Comparison of ENCODE assay signal across 24 cellular contexts in the genomic region with DNA sequence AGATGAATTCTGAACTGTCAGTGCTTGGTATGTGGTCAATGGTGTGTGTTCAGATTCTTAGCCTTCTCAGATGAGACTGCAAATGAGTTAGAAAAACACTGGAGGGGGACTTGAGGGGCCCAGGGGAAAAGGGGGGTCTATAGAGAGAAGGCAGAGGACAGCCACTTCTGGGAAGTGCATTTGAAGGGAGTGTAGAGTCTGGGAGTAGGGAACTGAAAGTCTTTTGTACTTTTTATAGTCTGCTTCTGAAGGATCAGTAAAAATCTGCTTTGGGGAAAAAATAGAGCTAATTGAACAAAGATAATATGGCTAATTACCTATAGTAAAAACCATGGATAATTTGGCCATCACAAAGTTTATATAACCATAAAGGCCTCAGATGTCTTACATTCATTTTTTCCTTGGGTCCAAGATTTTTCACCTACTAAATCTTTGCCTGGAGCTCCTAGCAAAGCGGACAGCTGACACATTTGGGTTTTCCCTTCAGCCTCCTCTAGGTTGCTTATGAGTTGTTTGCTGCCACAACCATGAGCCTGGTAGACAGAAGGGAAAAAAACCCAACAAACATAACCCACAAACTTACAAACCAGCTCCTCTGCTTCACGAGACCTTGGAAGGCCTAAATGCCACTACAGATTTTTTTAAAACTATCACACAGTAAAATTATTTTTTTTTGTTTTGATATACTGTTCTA. TPM values are rescaled to one million over a fixed set of nuclear protein-coding genes. Genes with fewer than 3 reads are reported as not detected.
DNase-seq lines count a peak whose midpoint lies in the region; ATAC-seq and TF ChIP-seq lines count a peak whose summit lies in the region.
"Had no signal": no experiment of that assay in that cellular context is flagged by ENCODE, and none has a peak within 500 bp of the region (broad histone marks: within the 10 kb centered on the region; RNA-seq: fewer than 3 reads in every experiment).

No MANE protein-coding gene starts in this region.

- H3K4me3 Mint-ChIP-seq in natural killer cell treated with Interleukin-12 subunit alpha and Interleukin-12 subunit beta and Interleukin-15 and Interleukin-18, amount 100 ng/mL, for 72 hours, result no peak overlapping the region
- no peak overlapping the region for H3K4me3 Mint-ChIP-seq in natural killer cell
- H3K4me3 Mint-ChIP-seq in activated T-helper 1 cell treated with anti-CD3 and anti-CD28 coated beads, Interleukin-12 subunit alpha, Interleukin-12 subunit beta, Interleukin-2, Interleukin-4 antibody, amounts not matched to agents 30 ng/mL and 10 ng/mL and 1 ng/mL, durations not matched to agents 14 hours and 24 hours and 36 hours, result no peak overlapping the region
- peak overlapping the region; percentile 2 to 13 for H3K4me3 Mint-ChIP-seq in stimulated activated naive CD8-positive, alpha-beta T cell treated with anti-CD3 and anti-CD28 coated beads, Interleukin-15, amount 100 ng/mL, for 72 hours
- H3K4me3 Mint-ChIP-seq: activated CD4-positive, alpha-beta T cell treated with anti-CD3 and anti-CD28 coated beads, Interleukin-2, amount 10 ng/mL, durations not matched to agents 7 days and 5 days; activated naive CD8-positive, alpha-beta T cell treated with anti-CD3 and anti-CD28 coated beads, Interleukin-2, amount 10 ng/mL, durations not matched to agents 7 days and 5 days; naive thymus-derived CD4-positive, alpha-beta T cell had no signal

- peak in 1 of 2 donors; percentile 25 for ATAC-seq in natural killer cell treated with Interleukin-12 subunit alpha and Interleukin-12 subunit beta and Interleukin-15 and Interleukin-18, amount 100 ng/mL, for 72 hours
- no peak for ATAC-seq in natural killer cell
- ATAC-seq in HG02610 (IDR thresholded peaks at IDR 0.05; ENCODE audit: unreplicated experiment), result peak; percentile 24
- ATAC-seq in stimulated activated naive CD8-positive, alpha-beta T cell treated with anti-CD3 and anti-CD28 coated beads, Interleukin-15, amount 100 ng/mL, for 72 hours, result peak; percentile 50
- ATAC-seq: heart right ventricle; naive thymus-derived CD4-positive, alpha-beta T cell; Panc1; right cardiac atrium had no signal

- no peaks in the 10 kb centered on the region for H3K36me3 ChIP-seq in uterus
- H3K36me3 ChIP-seq: heart right ventricle, pancreas, SJSA1, vagina had no signal

- H3K27me3 Mint-ChIP-seq in natural killer cell treated with Interleukin-12 subunit alpha and Interleukin-12 subunit beta and Interleukin-15 and Interleukin-18, amount 100 ng/mL, for 72 hours, result peaks cover 0 to 3% of the 10 kb centered on the region in 2 donors
- H3K27me3 Mint-ChIP-seq in natural killer cell (ENCODE audit: low read depth in 2 of 2), result peaks cover 0 to 5% of the 10 kb centered on the region in 2 donors
- peaks cover 2% of the 10 kb centered on the region for H3K27me3 Mint-ChIP-seq in activated T-helper 1 cell treated with anti-CD3 and anti-CD28 coated beads, Interleukin-12 subunit alpha, Interleukin-12 subunit beta, Interleukin-2, Interleukin-4 antibody, amounts not matched to agents 30 ng/mL and 10 ng/mL and 1 ng/mL, durations not matched to agents 14 hours and 24 hours and 36 hours (ENCODE audit: insufficient read depth)
- no peaks in the 10 kb centered on the region for H3K27me3 Mint-ChIP-seq in stimulated activated naive CD8-positive, alpha-beta T cell treated with anti-CD3 and anti-CD28 coated beads, Interleukin-15, amount 100 ng/mL, for 72 hours
- H3K27me3 Mint-ChIP-seq: activated CD4-positive, alpha-beta T cell treated with anti-CD3 and anti-CD28 coated beads, Interleukin-2, amount 10 ng/mL, durations not matched to agents 7 days and 5 days had no signal

- H3K9me3 Mint-ChIP-seq in natural killer cell treated with Interleukin-12 subunit alpha and Interleukin-12 subunit beta and Interleukin-15 and Interleukin-18, amount 100 ng/mL, for 72 hours, result no peaks in the 10 kb centered on the region
- no peaks in the 10 kb centered on the region for H3K9me3 Mint-ChIP-seq in natural killer cell
- no peaks in the 10 kb centered on the region for H3K9me3 Mint-ChIP-seq in activated T-helper 1 cell treated with anti-CD3 and anti-CD28 coated beads, Interleukin-12 subunit alpha, Interleukin-12 subunit beta, Interleukin-2, Interleukin-4 antibody, amounts not matched to agents 30 ng/mL and 10 ng/mL and 1 ng/mL, durations not matched to agents 14 hours and 24 hours and 36 hours
- no peaks in the 10 kb centered on the region for H3K9me3 Mint-ChIP-seq in stimulated activated naive CD8-positive, alpha-beta T cell treated with anti-CD3 and anti-CD28 coated beads, Interleukin-15, amount 100 ng/mL, for 72 hours
- H3K9me3 Mint-ChIP-seq: activated CD4-positive, alpha-beta T cell treated with anti-CD3 and anti-CD28 coated beads, Interleukin-2, amount 10 ng/mL, durations not matched to agents 7 days and 5 days; activated naive CD8-positive, alpha-beta T cell treated with anti-CD3 and anti-CD28 coated beads, Interleukin-2, amount 10 ng/mL, durations not matched to agents 7 days and 5 days had no signal

- peak overlapping the region; percentile 7 to 8 for H3K27ac Mint-ChIP-seq in natural killer cell treated with Interleukin-12 subunit alpha and Interleukin-12 subunit beta and Interleukin-15 and Interleukin-18, amount 100 ng/mL, for 72 hours
- no peak overlapping the region for H3K27ac Mint-ChIP-seq in natural killer cell
- peak overlapping the region; percentile 42 for H3K27ac Mint-ChIP-seq in activated T-helper 1 cell treated with anti-CD3 and anti-CD28 coated beads, Interleukin-12 subunit alpha, Interleukin-12 subunit beta, Interleukin-2, Interleukin-4 antibody, amounts not matched to agents 30 ng/mL and 10 ng/mL and 1 ng/mL, durations not matched to agents 14 hours and 24 hours and 36 hours
- no peak overlapping the region for H3K27ac Mint-ChIP-seq in stimulated activated naive CD8-positive, alpha-beta T cell treated with anti-CD3 and anti-CD28 coated beads, Interleukin-15, amount 100 ng/mL, for 72 hours
- H3K27ac Mint-ChIP-seq: activated CD4-positive, alpha-beta T cell treated with anti-CD3 and anti-CD28 coated beads, Interleukin-2, amount 10 ng/mL, durations not matched to agents 7 days and 5 days; activated naive CD8-positive, alpha-beta T cell treated with anti-CD3 and anti-CD28 coated beads, Interleukin-2, amount 10 ng/mL, durations not matched to agents 7 days and 5 days; naive thymus-derived CD4-positive, alpha-beta T cell had no signal

- DNase-seq in natural killer cell treated with Interleukin-12 subunit alpha and Interleukin-12 subunit beta and Interleukin-15 and Interleukin-18, amount 100 ng/mL, for 72 hours (ENCODE audit: low spot score), result no peak
- no peak for DNase-seq in natural killer cell
- no peak for DNase-seq in activated T-helper 1 cell treated with anti-CD3 and anti-CD28 coated beads, Interleukin-12 subunit alpha, Interleukin-12 subunit beta, Interleukin-2, Interleukin-4 antibody, amounts not matched to agents 30 ng/mL and 10 ng/mL and 1 ng/mL, durations not matched to agents 14 hours and 24 hours and 36 hours (ENCODE audit: low spot score)
- DNase-seq in stimulated activated naive CD8-positive, alpha-beta T cell treated with anti-CD3 and anti-CD28 coated beads, Interleukin-15, amount 100 ng/mL, for 72 hours, result peak in 1 of 2 donors; percentile 52
- no peak for DNase-seq in NCI-H526 (lab: John Stamatoyannopoulos, UW)
- DNase-seq in uterus, result no peak
- DNase-seq: activated CD4-positive, alpha-beta T cell treated with anti-CD3 and anti-CD28 coated beads, Interleukin-2, amount 10 ng/mL, durations not matched to agents 7 days and 5 days; activated naive CD8-positive, alpha-beta T cell treated with anti-CD3 and anti-CD28 coated beads, Interleukin-2, amount 10 ng/mL, durations not matched to agents 7 days and 5 days; cerebellar nuclear complex; GF-D8; heart right ventricle; naive thymus-derived CD4-positive, alpha-beta T cell; NCI-H2081 treated with DMSO at 0.1 percent for 48 hours; pancreas; right cardiac atrium; stimulated activated CD4-positive, alpha-beta T cell treated with anti-CD3 and anti-CD28 coated beads, Interleukin-12 subunit alpha, Interleukin-12 subunit beta, amount 100 ng/mL, for 4 hours; stimulated activated CD8-positive, alpha-beta memory T cell treated with anti-CD3 and anti-CD28 coated beads, Interleukin-4, amount 100 ng/mL, for 48 hours; testis had no signal

- H3K4me1 ChIP-seq in uterus, result no peaks in the 10 kb centered on the region
- H3K4me1 ChIP-seq: pancreas, SJSA1, testis, vagina had no signal

- H3K4me1 Mint-ChIP-seq in natural killer cell treated with Interleukin-12 subunit alpha and Interleukin-12 subunit beta and Interleukin-15 and Interleukin-18, amount 100 ng/mL, for 72 hours (ENCODE audit: low read depth in 2 of 2), result peaks cover 23 to 36% of the 10 kb centered on the region in 2 donors
- peaks cover 7 to 15% of the 10 kb centered on the region in 2 donors for H3K4me1 Mint-ChIP-seq in natural killer cell
- no peaks in the 10 kb centered on the region for H3K4me1 Mint-ChIP-seq in activated T-helper 1 cell treated with anti-CD3 and anti-CD28 coated beads, Interleukin-12 subunit alpha, Interleukin-12 subunit beta, Interleukin-2, Interleukin-4 antibody, amounts not matched to agents 30 ng/mL and 10 ng/mL and 1 ng/mL, durations not matched to agents 14 hours and 24 hours and 36 hours (ENCODE audit: low read depth)
- H3K4me1 Mint-ChIP-seq in stimulated activated naive CD8-positive, alpha-beta T cell treated with anti-CD3 and anti-CD28 coated beads, Interleukin-15, amount 100 ng/mL, for 72 hours, result no peaks in the 10 kb centered on the region

- no peak for TF ChIP-seq POLR2A in uterus (IDR thresholded peaks at IDR 0.05)

- no peaks in the 10 kb centered on the region for H3K36me3 Mint-ChIP-seq in natural killer cell treated with Interleukin-12 subunit alpha and Interleukin-12 subunit beta and Interleukin-15 and Interleukin-18, amount 100 ng/mL, for 72 hours
- no peaks in the 10 kb centered on the region for H3K36me3 Mint-ChIP-seq in natural killer cell
- H3K36me3 Mint-ChIP-seq in activated T-helper 1 cell treated with anti-CD3 and anti-CD28 coated beads, Interleukin-12 subunit alpha, Interleukin-12 subunit beta, Interleukin-2, Interleukin-4 antibody, amounts not matched to agents 30 ng/mL and 10 ng/mL and 1 ng/mL, durations not matched to agents 14 hours and 24 hours and 36 hours (ENCODE audit: low read depth), result no peaks in the 10 kb centered on the region
- H3K36me3 Mint-ChIP-seq: activated naive CD8-positive, alpha-beta T cell treated with anti-CD3 and anti-CD28 coated beads, Interleukin-2, amount 10 ng/mL, durations not matched to agents 7 days and 5 days; naive thymus-derived CD4-positive, alpha-beta T cell had no signal

- H3K27ac ChIP-seq in uterus, result no peak overlapping the region
- H3K27ac ChIP-seq: epithelial cell of prostate, heart right ventricle, SJSA1, testis, vagina had no signal

- no peaks in the 10 kb centered on the region for H3K27me3 ChIP-seq in uterus
- H3K27me3 ChIP-seq: pancreas, SJSA1, testis, vagina had no signal

- no peaks in the 10 kb centered on the region for H3K9me3 ChIP-seq in uterus
- H3K9me3 ChIP-seq: heart right ventricle, pancreas, SJSA1, testis, vagina had no signal

- TF ChIP-seq CTCF in natural killer cell (IDR thresholded peaks at IDR 0.05) (no peak), uterus (IDR thresholded peaks at IDR 0.05) (no peak)

- H3K4me3 ChIP-seq in uterus, result no peak overlapping the region
- H3K4me3 ChIP-seq: heart right ventricle, pancreas, SJSA1, testis, vagina had no signal

- intact Hi-C loops in natural killer cell (cut with micrococcal nuclease) (loop anchor here (10.0 kb wide), 1 partner anchor 201 kb away; no protein-coding TSS in a partner anchor), uterus (cut with DNase I; ENCODE audit: low total_unique reads) (no loop called here)
- intact Hi-C loops in activated T-helper 1 cell treated with anti-CD3 and anti-CD28 coated beads, Interleukin-12 subunit alpha, Interleukin-12 subunit beta, Interleukin-2, Interleukin-4 antibody, amounts not matched to agents 30 ng/mL and 10 ng/mL and 1 ng/mL, durations not matched to agents 14 hours and 24 hours and 36 hours (cut with micrococcal nuclease), result loop anchor here (1.0 to 10.0 kb wide), 6 partner anchors 10 to 431 kb away; a partner anchor contains a TSS

RNA-seq across cellular contexts. Expression of a gene that starts 48.8 kb away (rescaled TPM):
- 1 to 10 TPM; 3.2 to 4.5 TPM for total RNA-seq in natural killer cell treated with Interleukin-12 subunit alpha and Interleukin-12 subunit beta and Interleukin-15 and Interleukin-18, amount 100 ng/mL, for 72 hours
- 1 to 10 TPM; 2.1 to 6.9 (median 4.7) TPM for total RNA-seq in natural killer cell
- total RNA-seq in activated T-helper 1 cell treated with anti-CD3 and anti-CD28 coated beads, Interleukin-12 subunit alpha, Interleukin-12 subunit beta, Interleukin-2, Interleukin-4 antibody, amounts not matched to agents 30 ng/mL and 10 ng/mL and 1 ng/mL, durations not matched to agents 14 hours and 24 hours and 36 hours, result 2.7 and 3.8 TPM in 2 replicates
- 1 to 10 TPM in 3 of 4 donors, under 1 TPM in 1; 0.29 to 4.3 (median 3.0) TPM for total RNA-seq in uterus
- total RNA-seq: fibroblast of villous mesenchyme, SJSA1 had no signal

Comparison
In these comparisons a context has a peak if more than half of its experiments do, and no peak if none do; other contexts are left out.
1. H3K27ac Mint-ChIP-seq: peak in natural killer cell treated with Interleukin-12 subunit alpha and Interleukin-12 subunit beta and Interleukin-15 and Interleukin-18, amount 100 ng/mL, for 72 hours (2 of 2) and activated T-helper 1 cell treated with anti-CD3 and anti-CD28 coated beads, Interleukin-12 subunit alpha, Interleukin-12 subunit beta, Interleukin-2, Interleukin-4 antibody, amounts not matched to agents 30 ng/mL and 10 ng/mL and 1 ng/mL, durations not matched to agents 14 hours and 24 hours and 36 hours (single experiment); none in natural killer cell (0 of 2) and stimulated activated naive CD8-positive, alpha-beta T cell treated with anti-CD3 and anti-CD28 coated beads, Interleukin-15, amount 100 ng/mL, for 72 hours (0 of 2).
2. ATAC-seq: peak in HG02610 (single experiment) and stimulated activated naive CD8-positive, alpha-beta T cell treated with anti-CD3 and anti-CD28 coated beads, Interleukin-15, amount 100 ng/mL, for 72 hours (single experiment); none in natural killer cell (0 of 3).
3. H3K4me3 Mint-ChIP-seq: peak in stimulated activated naive CD8-positive, alpha-beta T cell treated with anti-CD3 and anti-CD28 coated beads, Interleukin-15, amount 100 ng/mL, for 72 hours (2 of 2); none in natural killer cell treated with Interleukin-12 subunit alpha and Interleukin-12 subunit beta and Interleukin-15 and Interleukin-18, amount 100 ng/mL, for 72 hours (single experiment), natural killer cell (single experiment) and activated T-helper 1 cell treated with anti-CD3 and anti-CD28 coated beads, Interleukin-12 subunit alpha, Interleukin-12 subunit beta, Interleukin-2, Interleukin-4 antibody, amounts not matched to agents 30 ng/mL and 10 ng/mL and 1 ng/mL, durations not matched to agents 14 hours and 24 hours and 36 hours (single experiment).